9 cellular contexts compared by ENCODE assay signal in genomic region chr2:190344275-190344827, GRCh38. TPM values are rescaled to one million over a fixed set of nuclear protein-coding genes. Genes with fewer than 3 reads are reported as not detected.
DNase-seq lines count a peak whose midpoint lies in the region; ATAC-seq and TF ChIP-seq lines count a peak whose summit lies in the region.
"Had no signal": no experiment of that assay in that cellular context is flagged by ENCODE, and none has a peak within 500 bp of the region (broad histone marks: within the 10 kb centered on the region; RNA-seq: fewer than 3 reads in every experiment).

No MANE protein-coding gene starts in this region.

- H3K36me3 Mint-ChIP-seq in activated naive CD8-positive, alpha-beta T cell treated with anti-CD3 and anti-CD28 coated beads for 36 hours, result peaks cover 2% of the 10 kb centered on the region

- peaks cover 8% of the 10 kb centered on the region for H3K79me1 ChIP-seq in trophoblast cell (ENCODE audit: low read length)

- H3K4me3 Mint-ChIP-seq in activated naive CD8-positive, alpha-beta T cell treated with anti-CD3 and anti-CD28 coated beads for 36 hours, result peak overlapping the region; percentile 78

- peak overlapping the region; percentile 75 for H4K91ac ChIP-seq in trophoblast cell (ENCODE audit: low read depth, low read length)

- no peaks in the 10 kb centered on the region for H3K9me3 Mint-ChIP-seq in activated naive CD8-positive, alpha-beta T cell treated with anti-CD3 and anti-CD28 coated beads for 36 hours

- peak overlapping the region; percentile 88 for H3K4me2 ChIP-seq in trophoblast cell (ENCODE audit: low read length)

- no peak overlapping the region for H2BK12ac ChIP-seq in trophoblast cell (ENCODE audit: low read length)

- H4K8ac ChIP-seq in trophoblast cell (ENCODE audit: low read depth, low read length), result peak overlapping the region; percentile 90

- H3K27ac ChIP-seq in left ventricle myocardium inferior (replicated peaks) (peak overlapping the region; percentile 95), trophoblast cell (ENCODE audit: low read depth, low read length) (peak overlapping the region; percentile 23)

- H3K23ac ChIP-seq in trophoblast cell (ENCODE audit: low read length), result no peak overlapping the region

- peaks cover 5% of the 10 kb centered on the region for H3K79me2 ChIP-seq in trophoblast cell (ENCODE audit: control insufficient read depth, insufficient read depth, low read length, poor library complexity)

- H3K27me3 ChIP-seq in left ventricle myocardium inferior (ENCODE audit: low read depth) (no peaks in the 10 kb centered on the region), trophoblast cell (ENCODE audit: insufficient read depth, low read length) (no peaks in the 10 kb centered on the region)

- peak overlapping the region; percentile 79 for H2AFZ ChIP-seq in trophoblast cell (ENCODE audit: insufficient read depth, low read length, poor library complexity)

- H2BK5ac ChIP-seq in trophoblast cell (ENCODE audit: low read depth, low read length, poor library complexity), result peak overlapping the region; percentile 2

- no peak overlapping the region for H2BK120ac ChIP-seq in trophoblast cell (ENCODE audit: insufficient read depth, low read length, poor library complexity)

- H3K4me3 ChIP-seq in left ventricle myocardium inferior (peak overlapping the region; percentile 76), trophoblast cell (ENCODE audit: low read depth, low read length) (peak overlapping the region; percentile 79)
- H3K4me3 ChIP-seq: K562 had no signal

- peaks cover 3% of the 10 kb centered on the region for H3K27me3 Mint-ChIP-seq in activated naive CD8-positive, alpha-beta T cell treated with anti-CD3 and anti-CD28 coated beads for 36 hours

- WGBS in trophoblast cell (ENCODE audit: extremely low coverage, insufficient coverage, insufficient read length), result no CpG with 5 or more reads among the region's 7 CpGs

- H3K4me1 ChIP-seq in left ventricle myocardium inferior, result peaks cover 34% of the 10 kb centered on the region
- H3K4me1 ChIP-seq in trophoblast cell (ENCODE audit: control insufficient read depth in 1 of 2, insufficient read depth in 2 of 2, low read length in 2 of 2), result no peaks in the 10 kb centered on the region

- H2AK5ac ChIP-seq in trophoblast cell (ENCODE audit: low read length), result no peak overlapping the region

- no peak overlapping the region for H3K14ac ChIP-seq in trophoblast cell (ENCODE audit: low read length)

- no peak overlapping the region for H3K18ac ChIP-seq in trophoblast cell (ENCODE audit: low read length)

- TF ChIP-seq CTCF in left ventricle myocardium inferior (IDR thresholded peaks at IDR 0.05; ENCODE audit: borderline replicate concordance), result peak; percentile 57

- DNase-seq in ACHN (peak; percentile 37), NCI-H2029 (lab: John Stamatoyannopoulos, UW) (peak; percentile 32), left ventricle myocardium inferior (peak; percentile 47), trophoblast cell (peak; percentile 15 to 45)
- DNase-seq in activated naive CD8-positive, alpha-beta T cell treated with anti-CD3 and anti-CD28 coated beads for 36 hours, result no peak
- no peak for DNase-seq in stimulated activated CD4-positive, alpha-beta T cell treated with anti-CD3 and anti-CD28 coated beads, Interleukin-12 subunit alpha, Interleukin-12 subunit beta, amount 100 ng/mL, for 4 hours

- H4K12ac ChIP-seq in trophoblast cell (ENCODE audit: low read depth, low read length), result no peak overlapping the region

- peak overlapping the region; percentile 74 for H3K9ac ChIP-seq in trophoblast cell (ENCODE audit: low read length)

- intact Hi-C loops in left ventricle myocardium inferior (cut with micrococcal nuclease), result no loop called here

- H3K4me1 Mint-ChIP-seq in activated naive CD8-positive, alpha-beta T cell treated with anti-CD3 and anti-CD28 coated beads for 36 hours, result peaks cover 19% of the 10 kb centered on the region

- in situ Hi-C loops in ACHN (cut with HindIII; ENCODE audit: low pct_ligation_motif_present, low pct_unique_long_range_greater_than_20kb, low sequenced_read_pairs), result no loop called here

- H3K4ac ChIP-seq in trophoblast cell (ENCODE audit: low read depth, low read length), result no peak overlapping the region

- H3K36me3 ChIP-seq in left ventricle myocardium inferior (no peaks in the 10 kb centered on the region), trophoblast cell (ENCODE audit: control insufficient read depth in 1 of 2, insufficient read depth in 2 of 2, low read length in 2 of 2) (no peaks in the 10 kb centered on the region)

- H3K27ac Mint-ChIP-seq in activated naive CD8-positive, alpha-beta T cell treated with anti-CD3 and anti-CD28 coated beads for 36 hours, result peak overlapping the region; percentile 69

- ATAC-seq in GM18499 (IDR thresholded peaks at IDR 0.05; ENCODE audit: insufficient read depth, unreplicated experiment) (peak; percentile 75), HG02798 (IDR thresholded peaks at IDR 0.05; ENCODE audit: poor library complexity, unreplicated experiment) (peak; percentile 77)
- ATAC-seq: K562 had no signal

- H3K9me3 ChIP-seq in left ventricle myocardium inferior (replicated peaks) (no peaks in the 10 kb centered on the region), trophoblast cell (ENCODE audit: insufficient read depth, low read depth, low read length) (no peaks in the 10 kb centered on the region)

RNA-seq across cellular contexts. Expression of gene INPP1, which starts 1.0 kb away (rescaled TPM):
- total RNA-seq in activated naive CD8-positive, alpha-beta T cell treated with anti-CD3 and anti-CD28 coated beads for 36 hours, result 1 to 10 TPM; 7.6 to 8.3 TPM
- 15.0 TPM for total RNA-seq in left ventricle myocardium inferior
- 4.0 and 4.1 TPM in 2 replicates for polyA plus RNA-seq in trophoblast cell (2013)

RNA-seq across cellular contexts. Expression of gene HIBCH, which starts 24.7 kb away (rescaled TPM):
- total RNA-seq in activated naive CD8-positive, alpha-beta T cell treated with anti-CD3 and anti-CD28 coated beads for 36 hours, result 10 to 100 TPM; 21.0 to 24.7 TPM
- total RNA-seq in left ventricle myocardium inferior, result 24.5 TPM
- polyA plus RNA-seq in trophoblast cell (2013), result 12.8 and 12.9 TPM in 2 replicates

Comparison
In these comparisons a context has a peak if more than half of its experiments do, and no peak if none do; other contexts are left out.
1. DNase-seq: peak in ACHN (single experiment), NCI-H2029 (single experiment), left ventricle myocardium inferior (single experiment) and trophoblast cell (2 of 2); none in activated naive CD8-positive, alpha-beta T cell treated with anti-CD3 and anti-CD28 coated beads for 36 hours (single experiment) and stimulated activated CD4-positive, alpha-beta T cell treated with anti-CD3 and anti-CD28 coated beads, Interleukin-12 subunit alpha, Interleukin-12 subunit beta, amount 100 ng/mL, for 4 hours (single experiment).